Comparison of ENCODE assay signal across 23 cellular contexts in genomic region chr10:52376665-52377354, GRCh38.
"Had no signal": no experiment of that assay in that cellular context is flagged by ENCODE, and none has a peak within 500 bp of the region (broad histone marks: within the 10 kb centered on the region; RNA-seq: fewer than 3 reads in every experiment).

No MANE protein-coding gene starts in this region.

- H3K36me3 ChIP-seq: ascending aorta, brain microvascular endothelial cell, MG63 had no signal

- H3K27ac ChIP-seq: ascending aorta, brain microvascular endothelial cell, PC-9, VCaP had no signal

- DNase-seq: activated CD4-positive, alpha-beta memory T cell treated with anti-CD3 and anti-CD28 coated beads for 36 hours; activated CD4-positive, alpha-beta T cell treated with anti-CD3 and anti-CD28 coated beads, Interleukin-2, amount 10 ng/mL, durations not matched to agents 7 days and 5 days; activated CD4-positive, CD25-positive, alpha-beta regulatory T cell; activated CD8-positive, alpha-beta memory T cell treated with anti-CD3 and anti-CD28 coated beads, Interleukin-2, amount 50 U/mL, for 4 hours; activated effector memory CD4-positive, alpha-beta T cell treated with Interleukin-2 at 50 U/mL for 16 hours; activated naive CD4-positive, alpha-beta T cell; amniotic stem cell; brain microvascular endothelial cell; cerebellar nuclear complex; MG63; MV-4-11; NCI-H1105; NCI-H1436; NCI-H1694 treated with DMSO at 0.1 percent for 48 hours; NCI-H2029 treated with DMSO at 0.1 percent for 48 hours; NCI-H510A treated with DMSO at 0.1 percent for 48 hours; NCI-H69; NK-92 treated with Interleukin-12 subunit alpha and Interleukin-12 subunit beta, amount 100 ng/mL, for 24 hours; PC-9; SIG-M5; T-helper 1 cell had no signal

- H3K4me3 ChIP-seq: ascending aorta, MG63, PC-9 had no signal

- H3K9me3 ChIP-seq: ascending aorta had no signal

- H3K4me1 ChIP-seq: ascending aorta had no signal

- H3K27me3 ChIP-seq: ascending aorta, brain microvascular endothelial cell, MG63 had no signal

- H3K4me2 ChIP-seq: PC-9 had no signal
